Comparison of ENCODE assay signal across 24 cellular contexts in genomic region chr6:150739711-150740349, GRCh38.
DNase-seq lines count a peak whose midpoint lies in the region; ATAC-seq lines count a peak whose summit lies in the region.
"Had no signal": no experiment of that assay in that cellular context is flagged by ENCODE, and none has a peak within 500 bp of the region (broad histone marks: within the 10 kb centered on the region; RNA-seq: fewer than 3 reads in every experiment).

No MANE protein-coding gene starts in this region.

- CTCF ChIA-PET in activated CD4-positive, alpha-beta T cell treated with anti-CD3 and anti-CD28 coated beads, Interleukin-2, amount 10 ng/mL, durations not matched to agents 7 days and 5 days (lab: Charles Lee): no interaction called here

- in situ Hi-C loops in ACHN (cut with HindIII; ENCODE audit: low pct_ligation_motif_present, low pct_unique_long_range_greater_than_20kb, low sequenced_read_pairs): no loop called here

- H3K27me3 Mint-ChIP-seq in stimulated activated memory B cell treated with anti-CD40 and anti-IgM and Interleukin-4, amounts not matched to agents 10 μg/mL and 1 μg/mL and 100 μg/mL, for 72 hours: no peaks in the 10 kb centered on the region
- no peaks in the 10 kb centered on the region for H3K27me3 Mint-ChIP-seq in activated CD4-positive, alpha-beta T cell treated with anti-CD3 and anti-CD28 coated beads, Interleukin-2, amount 10 ng/mL, durations not matched to agents 7 days and 5 days
- H3K27me3 Mint-ChIP-seq: activated naive CD8-positive, alpha-beta T cell treated with anti-CD3 and anti-CD28 coated beads, Interleukin-2, amount 50 U/mL, for 24 hours; CD8-positive, alpha-beta memory T cell had no signal

- peak overlapping the region; percentile 67 for H3K27ac Mint-ChIP-seq in stimulated activated memory B cell treated with anti-CD40 and anti-IgM and Interleukin-4, amounts not matched to agents 10 μg/mL and 1 μg/mL and 100 μg/mL, for 72 hours
- no peak overlapping the region for H3K27ac Mint-ChIP-seq in activated CD4-positive, alpha-beta T cell treated with anti-CD3 and anti-CD28 coated beads, Interleukin-2, amount 10 ng/mL, durations not matched to agents 7 days and 5 days
- H3K27ac Mint-ChIP-seq: activated naive CD8-positive, alpha-beta T cell treated with anti-CD3 and anti-CD28 coated beads, Interleukin-2, amount 50 U/mL, for 24 hours; CD8-positive, alpha-beta memory T cell; T-helper 1 cell treated with Interleukin-12 subunit alpha and Interleukin-12 subunit beta and Interleukin-4 antibody, amounts not matched to agents 30 μg/mL and 1 μg/mL, for 36 hours had no signal

- no peaks in the 10 kb centered on the region for H3K27me3 ChIP-seq in adipocyte (replicated peaks; ENCODE audit: control insufficient read depth, insufficient read depth, low read length)
- H3K27me3 ChIP-seq: spleen had no signal

- peaks cover 11% of the 10 kb centered on the region for H3K4me1 ChIP-seq in adipocyte (ENCODE audit: control insufficient read depth, insufficient read depth, low read length)

- H3K4me3 ChIP-seq in adipocyte (ENCODE audit: low read length): no peak overlapping the region
- H3K4me3 ChIP-seq: coronary artery, spleen had no signal

- no peak for ATAC-seq in stimulated activated memory B cell treated with anti-CD40 and anti-IgM and Interleukin-4, amounts not matched to agents 10 μg/mL and 1 μg/mL and 100 μg/mL, for 72 hours
- ATAC-seq: activated naive CD8-positive, alpha-beta T cell treated with anti-CD3 and anti-CD28 coated beads, Interleukin-2, amount 50 U/mL, for 24 hours had no signal

- DNase-seq in GM03348 (ENCODE audit: low spot score): peak; percentile 29
- peak; percentile 6 for DNase-seq in adipocyte (ENCODE audit: low read depth)
- peak; percentile 84 for DNase-seq in islet precursor cell
- DNase-seq in T1000 (lab: John Stamatoyannopoulos, UW): no peak
- no peak for DNase-seq in ACHN
- DNase-seq in activated CD4-positive, alpha-beta T cell treated with anti-CD3 and anti-CD28 coated beads, Interleukin-2, amount 10 ng/mL, durations not matched to agents 7 days and 5 days: no peak
- DNase-seq: activated CD8-positive, alpha-beta memory T cell treated with anti-CD3 and anti-CD28 coated beads for 24 hours; activated gamma-delta T cell; activated naive CD8-positive, alpha-beta T cell treated with anti-CD3 and anti-CD28 coated beads, Interleukin-2, amount 50 U/mL, for 24 hours; activated T-cell treated with anti-CD3 and anti-CD28 coated beads, Interleukin-2, amount 50 U/mL, for 1 hour; AML-193; CD8-positive, alpha-beta memory T cell; DMS53; GF-D8; mesendoderm; NCI-H1092; NCI-H187 treated with DMSO at 0.1 percent for 48 hours; NCI-H2227 treated with DMSO at 0.1 percent for 48 hours; spleen; stimulated activated CD4-positive, alpha-beta T cell treated with anti-CD3 and anti-CD28 coated beads, Interleukin-2, amount 100 ng/mL, for 48 hours; stimulated activated naive CD4-positive, alpha-beta T cell had no signal

- no peak overlapping the region for H3K4me3 Mint-ChIP-seq in stimulated activated memory B cell treated with anti-CD40 and anti-IgM and Interleukin-4, amounts not matched to agents 10 μg/mL and 1 μg/mL and 100 μg/mL, for 72 hours
- no peak overlapping the region for H3K4me3 Mint-ChIP-seq in activated CD4-positive, alpha-beta T cell treated with anti-CD3 and anti-CD28 coated beads, Interleukin-2, amount 10 ng/mL, durations not matched to agents 7 days and 5 days
- H3K4me3 Mint-ChIP-seq: activated naive CD8-positive, alpha-beta T cell treated with anti-CD3 and anti-CD28 coated beads, Interleukin-2, amount 50 U/mL, for 24 hours; CD8-positive, alpha-beta memory T cell; T-helper 1 cell treated with Interleukin-12 subunit alpha and Interleukin-12 subunit beta and Interleukin-4 antibody, amounts not matched to agents 30 μg/mL and 1 μg/mL, for 36 hours had no signal

- POLR2A ChIA-PET in activated CD4-positive, alpha-beta T cell treated with anti-CD3 and anti-CD28 coated beads, Interleukin-2, amount 10 ng/mL, durations not matched to agents 7 days and 5 days (lab: Charles Lee): interaction anchor here (0.6 kb wide), 1 partner anchor 37 kb away, joined by 3 read pairs; no protein-coding TSS in a partner anchor

- no peak overlapping the region for H3K9ac ChIP-seq in adipocyte (ENCODE audit: low read length)

- H3K9me3 Mint-ChIP-seq in stimulated activated memory B cell treated with anti-CD40 and anti-IgM and Interleukin-4, amounts not matched to agents 10 μg/mL and 1 μg/mL and 100 μg/mL, for 72 hours: no peaks in the 10 kb centered on the region
- no peaks in the 10 kb centered on the region for H3K9me3 Mint-ChIP-seq in activated CD4-positive, alpha-beta T cell treated with anti-CD3 and anti-CD28 coated beads, Interleukin-2, amount 10 ng/mL, durations not matched to agents 7 days and 5 days
- H3K9me3 Mint-ChIP-seq: activated naive CD8-positive, alpha-beta T cell treated with anti-CD3 and anti-CD28 coated beads, Interleukin-2, amount 50 U/mL, for 24 hours; CD8-positive, alpha-beta memory T cell; T-helper 1 cell treated with Interleukin-12 subunit alpha and Interleukin-12 subunit beta and Interleukin-4 antibody, amounts not matched to agents 30 μg/mL and 1 μg/mL, for 36 hours had no signal

- H3K4me1 Mint-ChIP-seq in stimulated activated memory B cell treated with anti-CD40 and anti-IgM and Interleukin-4, amounts not matched to agents 10 μg/mL and 1 μg/mL and 100 μg/mL, for 72 hours: peaks cover 76% of the 10 kb centered on the region
- no peaks in the 10 kb centered on the region for H3K4me1 Mint-ChIP-seq in activated CD4-positive, alpha-beta T cell treated with anti-CD3 and anti-CD28 coated beads, Interleukin-2, amount 10 ng/mL, durations not matched to agents 7 days and 5 days

- no peaks in the 10 kb centered on the region for H3K9me3 ChIP-seq in adipocyte (ENCODE audit: control insufficient read depth, low read length)
- H3K9me3 ChIP-seq: spleen had no signal

- H3K36me3 ChIP-seq in adipocyte (ENCODE audit: control insufficient read depth, insufficient read depth, low read length, severe bottlenecking): no peaks in the 10 kb centered on the region

- peaks cover 54% of the 10 kb centered on the region for H3K36me3 Mint-ChIP-seq in stimulated activated memory B cell treated with anti-CD40 and anti-IgM and Interleukin-4, amounts not matched to agents 10 μg/mL and 1 μg/mL and 100 μg/mL, for 72 hours
- H3K36me3 Mint-ChIP-seq in activated CD4-positive, alpha-beta T cell treated with anti-CD3 and anti-CD28 coated beads, Interleukin-2, amount 10 ng/mL, durations not matched to agents 7 days and 5 days (ENCODE audit: low read depth): no peaks in the 10 kb centered on the region

Comparison
In these comparisons a context has a peak if more than half of its experiments do, and no peak if none do; other contexts are left out.
1. DNase-seq: peak in GM03348 (single experiment), adipocyte (single experiment) and islet precursor cell (single experiment); none in T1000 (single experiment), ACHN (single experiment) and activated CD4-positive, alpha-beta T cell treated with anti-CD3 and anti-CD28 coated beads, Interleukin-2, amount 10 ng/mL, durations not matched to agents 7 days and 5 days (single experiment).